1 cellular context compared by ENCODE assay signal in the genomic region with DNA sequence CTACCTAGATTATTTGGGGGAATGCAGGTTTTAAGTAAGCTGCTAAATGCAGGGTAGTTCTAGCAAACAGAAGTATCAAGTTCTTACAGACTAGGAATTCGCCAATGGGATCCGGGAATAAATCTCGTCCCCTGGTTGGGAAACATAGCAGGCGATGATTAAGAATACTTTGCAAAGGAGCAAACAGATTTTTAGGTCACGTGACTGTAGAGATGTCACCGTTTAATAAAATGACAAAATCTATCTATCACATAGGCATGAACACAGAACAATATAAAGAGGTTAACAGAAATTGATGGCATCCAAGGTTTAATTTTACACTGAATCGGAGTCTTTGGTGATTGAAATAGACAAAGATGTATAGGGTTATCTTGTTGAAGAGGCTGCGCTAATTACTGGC.
A peak's percentile ranks its signal among the peaks of the same experiment; 100 is the strongest.
TF ChIP-seq lines count a peak whose summit lies in the region.

No MANE protein-coding gene starts in this region.

TF ChIP-seq in HepG2, 621 proteins besides CTCF, POLR2A, EP300 and RAD21:
- TF ChIP-seq, protein P1, sequence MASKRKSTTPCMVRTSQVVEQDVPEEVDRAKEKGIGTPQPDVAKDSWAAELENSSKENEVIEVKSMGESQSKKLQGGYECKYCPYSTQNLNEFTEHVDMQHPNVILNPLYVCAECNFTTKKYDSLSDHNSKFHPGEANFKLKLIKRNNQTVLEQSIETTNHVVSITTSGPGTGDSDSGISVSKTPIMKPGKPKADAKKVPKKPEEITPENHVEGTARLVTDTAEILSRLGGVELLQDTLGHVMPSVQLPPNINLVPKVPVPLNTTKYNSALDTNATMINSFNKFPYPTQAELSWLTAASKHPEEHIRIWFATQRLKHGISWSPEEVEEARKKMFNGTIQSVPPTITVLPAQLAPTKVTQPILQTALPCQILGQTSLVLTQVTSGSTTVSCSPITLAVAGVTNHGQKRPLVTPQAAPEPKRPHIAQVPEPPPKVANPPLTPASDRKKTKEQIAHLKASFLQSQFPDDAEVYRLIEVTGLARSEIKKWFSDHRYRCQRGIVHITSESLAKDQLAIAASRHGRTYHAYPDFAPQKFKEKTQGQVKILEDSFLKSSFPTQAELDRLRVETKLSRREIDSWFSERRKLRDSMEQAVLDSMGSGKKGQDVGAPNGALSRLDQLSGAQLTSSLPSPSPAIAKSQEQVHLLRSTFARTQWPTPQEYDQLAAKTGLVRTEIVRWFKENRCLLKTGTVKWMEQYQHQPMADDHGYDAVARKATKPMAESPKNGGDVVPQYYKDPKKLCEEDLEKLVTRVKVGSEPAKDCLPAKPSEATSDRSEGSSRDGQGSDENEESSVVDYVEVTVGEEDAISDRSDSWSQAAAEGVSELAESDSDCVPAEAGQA (IDR thresholded peaks at IDR 0.05; ENCODE audit: low read depth) = no peak
- TF ChIP-seq, protein P1 (CRISPR knock-in tag; IDR thresholded peaks at IDR 0.05; ENCODE audit: borderline replicate concordance) = no peak
- TF ChIP-seq, protein P2, sequence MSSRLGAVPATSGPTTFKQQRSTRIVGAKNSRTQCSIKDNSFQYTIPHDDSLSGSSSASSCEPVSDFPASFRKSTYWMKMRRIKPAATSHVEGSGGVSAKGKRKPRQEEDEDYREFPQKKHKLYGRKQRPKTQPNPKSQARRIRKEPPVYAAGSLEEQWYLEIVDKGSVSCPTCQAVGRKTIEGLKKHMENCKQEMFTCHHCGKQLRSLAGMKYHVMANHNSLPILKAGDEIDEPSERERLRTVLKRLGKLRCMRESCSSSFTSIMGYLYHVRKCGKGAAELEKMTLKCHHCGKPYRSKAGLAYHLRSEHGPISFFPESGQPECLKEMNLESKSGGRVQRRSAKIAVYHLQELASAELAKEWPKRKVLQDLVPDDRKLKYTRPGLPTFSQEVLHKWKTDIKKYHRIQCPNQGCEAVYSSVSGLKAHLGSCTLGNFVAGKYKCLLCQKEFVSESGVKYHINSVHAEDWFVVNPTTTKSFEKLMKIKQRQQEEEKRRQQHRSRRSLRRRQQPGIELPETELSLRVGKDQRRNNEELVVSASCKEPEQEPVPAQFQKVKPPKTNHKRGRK (CRISPR knock-in tag; IDR thresholded peaks at IDR 0.05) = no peak
- TF ChIP-seq, protein P3, sequence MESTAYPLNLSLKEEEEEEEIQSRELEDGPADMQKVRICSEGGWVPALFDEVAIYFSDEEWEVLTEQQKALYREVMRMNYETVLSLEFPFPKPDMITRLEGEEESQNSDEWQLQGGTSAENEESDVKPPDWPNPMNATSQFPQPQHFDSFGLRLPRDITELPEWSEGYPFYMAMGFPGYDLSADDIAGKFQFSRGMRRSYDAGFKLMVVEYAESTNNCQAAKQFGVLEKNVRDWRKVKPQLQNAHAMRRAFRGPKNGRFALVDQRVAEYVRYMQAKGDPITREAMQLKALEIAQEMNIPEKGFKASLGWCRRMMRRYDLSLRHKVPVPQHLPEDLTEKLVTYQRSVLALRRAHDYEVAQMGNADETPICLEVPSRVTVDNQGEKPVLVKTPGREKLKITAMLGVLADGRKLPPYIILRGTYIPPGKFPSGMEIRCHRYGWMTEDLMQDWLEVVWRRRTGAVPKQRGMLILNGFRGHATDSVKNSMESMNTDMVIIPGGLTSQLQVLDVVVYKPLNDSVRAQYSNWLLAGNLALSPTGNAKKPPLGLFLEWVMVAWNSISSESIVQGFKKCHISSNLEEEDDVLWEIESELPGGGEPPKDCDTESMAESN (CRISPR knock-in tag; conservative IDR thresholded peaks at IDR 0.05) = no peak
- TF ChIP-seq ZNF10 (CRISPR knock-in tag; IDR thresholded peaks at IDR 0.05; ENCODE audit: borderline replicate concordance, low read depth) (no peak), RAD51 (IDR thresholded peaks at IDR 0.05; ENCODE audit: borderline replicate concordance) (peak; percentile 84), ZNF274 (CRISPR knock-in tag; IDR thresholded peaks at IDR 0.05) (no peak), PAX8 (CRISPR knock-in tag; IDR thresholded peaks at IDR 0.05; ENCODE audit: borderline replicate concordance) (no peak), NFYC (CRISPR knock-in tag; IDR thresholded peaks at IDR 0.05) (no peak), THAP11 (CRISPR knock-in tag; IDR thresholded peaks at IDR 0.05) (no peak), FOXM1 (CRISPR knock-in tag; IDR thresholded peaks at IDR 0.05) (no peak), THYN1 (CRISPR knock-in tag; IDR thresholded peaks at IDR 0.05; ENCODE audit: borderline replicate concordance, low read depth) (no peak), ZNF331 (CRISPR knock-in tag; IDR thresholded peaks at IDR 0.05) (no peak)
- TF ChIP-seq, protein P4, sequence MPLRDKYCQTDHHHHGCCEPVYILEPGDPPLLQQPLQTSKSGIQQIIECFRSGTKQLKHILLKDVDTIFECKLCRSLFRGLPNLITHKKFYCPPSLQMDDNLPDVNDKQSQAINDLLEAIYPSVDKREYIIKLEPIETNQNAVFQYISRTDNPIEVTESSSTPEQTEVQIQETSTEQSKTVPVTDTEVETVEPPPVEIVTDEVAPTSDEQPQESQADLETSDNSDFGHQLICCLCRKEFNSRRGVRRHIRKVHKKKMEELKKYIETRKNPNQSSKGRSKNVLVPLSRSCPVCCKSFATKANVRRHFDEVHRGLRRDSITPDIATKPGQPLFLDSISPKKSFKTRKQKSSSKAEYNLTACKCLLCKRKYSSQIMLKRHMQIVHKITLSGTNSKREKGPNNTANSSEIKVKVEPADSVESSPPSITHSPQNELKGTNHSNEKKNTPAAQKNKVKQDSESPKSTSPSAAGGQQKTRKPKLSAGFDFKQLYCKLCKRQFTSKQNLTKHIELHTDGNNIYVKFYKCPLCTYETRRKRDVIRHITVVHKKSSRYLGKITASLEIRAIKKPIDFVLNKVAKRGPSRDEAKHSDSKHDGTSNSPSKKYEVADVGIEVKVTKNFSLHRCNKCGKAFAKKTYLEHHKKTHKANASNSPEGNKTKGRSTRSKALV (CRISPR knock-in tag; IDR thresholded peaks at IDR 0.05) = no peak
- TF ChIP-seq, protein P5, sequence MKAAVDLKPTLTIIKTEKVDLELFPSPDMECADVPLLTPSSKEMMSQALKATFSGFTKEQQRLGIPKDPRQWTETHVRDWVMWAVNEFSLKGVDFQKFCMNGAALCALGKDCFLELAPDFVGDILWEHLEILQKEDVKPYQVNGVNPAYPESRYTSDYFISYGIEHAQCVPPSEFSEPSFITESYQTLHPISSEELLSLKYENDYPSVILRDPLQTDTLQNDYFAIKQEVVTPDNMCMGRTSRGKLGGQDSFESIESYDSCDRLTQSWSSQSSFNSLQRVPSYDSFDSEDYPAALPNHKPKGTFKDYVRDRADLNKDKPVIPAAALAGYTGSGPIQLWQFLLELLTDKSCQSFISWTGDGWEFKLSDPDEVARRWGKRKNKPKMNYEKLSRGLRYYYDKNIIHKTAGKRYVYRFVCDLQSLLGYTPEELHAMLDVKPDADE (CRISPR knock-in tag; IDR thresholded peaks at IDR 0.05) = no peak
- TF ChIP-seq, protein P6, sequence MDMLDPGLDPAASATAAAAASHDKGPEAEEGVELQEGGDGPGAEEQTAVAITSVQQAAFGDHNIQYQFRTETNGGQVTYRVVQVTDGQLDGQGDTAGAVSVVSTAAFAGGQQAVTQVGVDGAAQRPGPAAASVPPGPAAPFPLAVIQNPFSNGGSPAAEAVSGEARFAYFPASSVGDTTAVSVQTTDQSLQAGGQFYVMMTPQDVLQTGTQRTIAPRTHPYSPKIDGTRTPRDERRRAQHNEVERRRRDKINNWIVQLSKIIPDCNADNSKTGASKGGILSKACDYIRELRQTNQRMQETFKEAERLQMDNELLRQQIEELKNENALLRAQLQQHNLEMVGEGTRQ (IDR thresholded peaks at IDR 0.05; ENCODE audit: low read depth, low read length) = peak; percentile 70
- TF ChIP-seq, protein P6 (CRISPR knock-in tag; IDR thresholded peaks at IDR 0.05; ENCODE audit: borderline replicate concordance) = no peak
